8 cellular contexts compared by ENCODE assay signal in genomic region chr15:26082833-26083174, GRCh38.
DNase-seq lines count a peak whose midpoint lies in the region; ATAC-seq and TF ChIP-seq lines count a peak whose summit lies in the region.

No MANE protein-coding gene starts in this region.

- H3K4me3 ChIP-seq in HL-60 (replicated peaks; ENCODE audit: insufficient read depth, low read length): peak overlapping the region; percentile 59
- no peak overlapping the region for H3K4me3 ChIP-seq in Karpas-422 (ENCODE audit: low read length)

- H3K9me2 ChIP-seq in Karpas-422 (replicated peaks; ENCODE audit: insufficient read depth, low read length): no peaks in the 10 kb centered on the region

- peak; percentile 4 for ATAC-seq in stimulated activated naive B cell treated with anti-CD40 and anti-IgM and Interleukin-4, amounts not matched to agents 10 μg/mL and 1 μg/mL and 100 μg/mL, for 72 hours (replicated peaks)

- no peaks in the 10 kb centered on the region for H3K79me2 ChIP-seq in Karpas-422 (ENCODE audit: low read length)

- no peaks in the 10 kb centered on the region for H3K36me3 ChIP-seq in Karpas-422 (ENCODE audit: insufficient read depth, low read length)

- no peaks in the 10 kb centered on the region for H3K27me3 ChIP-seq in HL-60 (ENCODE audit: insufficient read depth, poor library complexity, severe bottlenecking)
- H3K27me3 ChIP-seq in Karpas-422 (ENCODE audit: low read length): no peaks in the 10 kb centered on the region

- H2AFZ ChIP-seq in Karpas-422 (ENCODE audit: low read length): no peak overlapping the region

- H4K20me1 ChIP-seq in Karpas-422 (ENCODE audit: insufficient read depth, low read depth, low read length): no peaks in the 10 kb centered on the region

- no peak overlapping the region for H3K9ac ChIP-seq in Karpas-422 (ENCODE audit: low read length)

- DNase-seq in G401 (ENCODE audit: low spot score) (peak; percentile 81), HL-60 (ENCODE audit: low read depth in 1 of 2, low spot score in 1 of 2) (no peak), amniotic stem cell (lab: John Stamatoyannopoulos, UW) (peak; percentile 57), immature natural killer cell (no peak), dermis blood vessel endothelial cell (no peak), Karpas-422 (no peak)
- DNase-seq in stimulated activated naive B cell treated with anti-CD40 and anti-IgM and Interleukin-4, amounts not matched to agents 10 μg/mL and 1 μg/mL and 100 μg/mL, for 72 hours: no peak
- no peak for DNase-seq in activated CD8-positive, alpha-beta memory T cell treated with anti-CD3 and anti-CD28 coated beads, Interleukin-2, amount 50 U/mL, for 4 hours

- peaks cover 11 to 17% (median 15%) of the 10 kb centered on the region in 3 donors for H3K27me3 Mint-ChIP-seq in immature natural killer cell (ENCODE audit: low read depth in 3 of 3)
- H3K27me3 Mint-ChIP-seq in stimulated activated naive B cell treated with anti-CD40 and anti-IgM and Interleukin-4, amounts not matched to agents 10 μg/mL and 1 μg/mL and 100 μg/mL, for 72 hours: peaks cover 9 to 16% of the 10 kb centered on the region in 2 donors

- H3K9me3 Mint-ChIP-seq in immature natural killer cell: no peaks in the 10 kb centered on the region
- H3K9me3 Mint-ChIP-seq in stimulated activated naive B cell treated with anti-CD40 and anti-IgM and Interleukin-4, amounts not matched to agents 10 μg/mL and 1 μg/mL and 100 μg/mL, for 72 hours: peaks cover 0 to 2% of the 10 kb centered on the region in 2 donors

- peak overlapping the region; percentile 71 for H3K27ac ChIP-seq in HL-60 (replicated peaks)
- H3K27ac ChIP-seq in Karpas-422 (ENCODE audit: low read length): no peak overlapping the region

- peak overlapping the region; percentile 85 to 96 (median 88) for H3K4me3 Mint-ChIP-seq in immature natural killer cell
- peak overlapping the region; percentile 82 to 93 for H3K4me3 Mint-ChIP-seq in stimulated activated naive B cell treated with anti-CD40 and anti-IgM and Interleukin-4, amounts not matched to agents 10 μg/mL and 1 μg/mL and 100 μg/mL, for 72 hours

- H3K4me1 ChIP-seq in Karpas-422 (ENCODE audit: low read length): no peaks in the 10 kb centered on the region

- TF ChIP-seq CTCF in HL-60 (IDR thresholded peaks at IDR 0.05; ENCODE audit: insufficient read depth, low read length): no peak

- H3K4me2 ChIP-seq in Karpas-422 (ENCODE audit: low read depth, low read length, poor library complexity, severe bottlenecking): no peak overlapping the region

- peaks cover 34 to 51% of the 10 kb centered on the region in 2 donors for H3K4me1 Mint-ChIP-seq in immature natural killer cell
- peaks cover 10 to 39% of the 10 kb centered on the region in 2 donors for H3K4me1 Mint-ChIP-seq in stimulated activated naive B cell treated with anti-CD40 and anti-IgM and Interleukin-4, amounts not matched to agents 10 μg/mL and 1 μg/mL and 100 μg/mL, for 72 hours

- in situ Hi-C loops in G401 (cut with HindIII; ENCODE audit: low sequenced_read_pairs): no loop called here

- H3K36me3 Mint-ChIP-seq in immature natural killer cell: no peaks in the 10 kb centered on the region
- H3K36me3 Mint-ChIP-seq in stimulated activated naive B cell treated with anti-CD40 and anti-IgM and Interleukin-4, amounts not matched to agents 10 μg/mL and 1 μg/mL and 100 μg/mL, for 72 hours: peaks cover 3 to 5% of the 10 kb centered on the region in 2 donors

- H3K9me3 ChIP-seq in Karpas-422 (ENCODE audit: low read length): peaks cover 63% of the 10 kb centered on the region

- peak overlapping the region; percentile 78 to 98 (median 92) for H3K27ac Mint-ChIP-seq in immature natural killer cell
- peak overlapping the region; percentile 98 for H3K27ac Mint-ChIP-seq in stimulated activated naive B cell treated with anti-CD40 and anti-IgM and Interleukin-4, amounts not matched to agents 10 μg/mL and 1 μg/mL and 100 μg/mL, for 72 hours

Comparison
In these comparisons a context has a peak if more than half of its experiments do, and no peak if none do; other contexts are left out.
1. DNase-seq: peak in G401 (single experiment) and amniotic stem cell (single experiment); none in HL-60 (0 of 2), immature natural killer cell (0 of 3), stimulated activated naive B cell treated with anti-CD40 and anti-IgM and Interleukin-4, amounts not matched to agents 10 μg/mL and 1 μg/mL and 100 μg/mL, for 72 hours (single experiment), dermis blood vessel endothelial cell (single experiment), Karpas-422 (single experiment) and activated CD8-positive, alpha-beta memory T cell treated with anti-CD3 and anti-CD28 coated beads, Interleukin-2, amount 50 U/mL, for 4 hours (single experiment).